14 cellular contexts compared by ENCODE assay signal in genomic region chr6:137657351-137657911, GRCh38.
DNase-seq lines count a peak whose midpoint lies in the region; ATAC-seq and TF ChIP-seq lines count a peak whose summit lies in the region.
"Had no signal": no experiment of that assay in that cellular context is flagged by ENCODE, and none has a peak within 500 bp of the region (broad histone marks: within the 10 kb centered on the region; RNA-seq: fewer than 3 reads in every experiment).

No MANE protein-coding gene starts in this region.

- ATAC-seq in GM18511 (IDR thresholded peaks at IDR 0.05; ENCODE audit: unreplicated experiment), result peak; percentile 77
- ATAC-seq in foreskin keratinocyte, result no peak
- no peak for ATAC-seq in HG03439 (IDR thresholded peaks at IDR 0.05; ENCODE audit: unreplicated experiment)
- no peak for ATAC-seq in heart left ventricle

- no peak for TF ChIP-seq CTCF in Calu3 (IDR thresholded peaks at IDR 0.05; ENCODE audit: unreplicated experiment)
- TF ChIP-seq CTCF in PC-9 (conservative IDR thresholded peaks at IDR 0.05), result no peak
- TF ChIP-seq CTCF in foreskin keratinocyte (conservative IDR thresholded peaks at IDR 0.05), result no peak
- TF ChIP-seq CTCF in heart left ventricle (IDR thresholded peaks at IDR 0.05), result no peak

- no peaks in the 10 kb centered on the region for H3K9me2 ChIP-seq in PC-9 (ENCODE audit: insufficient read depth)

- peaks cover 3% of the 10 kb centered on the region for H3K9me3 Mint-ChIP-seq in Calu3 (ENCODE audit: low read depth, unreplicated experiment)

- DNase-seq in Calu3 (no peak), PC-9 (peak in 1 of 2 experiments; percentile 99), foreskin keratinocyte (peak; percentile 53 to 55), NCI-H2107 treated with DMSO at 0.1 percent for 48 hours (lab: John Stamatoyannopoulos, UW; ENCODE audit: unreplicated experiment) (no peak), iPS-NIHi11 (ENCODE audit: low spot score) (no peak), heart left ventricle (no peak)
- DNase-seq: C1 segment of cervical spinal cord, occipital lobe, T-helper 9 cell had no signal

- H3K27me3 ChIP-seq in PC-9 (ENCODE audit: insufficient read depth, low read depth) (no peaks in the 10 kb centered on the region), foreskin keratinocyte (peaks cover 6% of the 10 kb centered on the region), heart left ventricle (no peaks in the 10 kb centered on the region)
- H3K27me3 ChIP-seq: cardiac muscle cell, suprapubic skin had no signal

- WGBS in heart left ventricle, 4 donors, result 68 to 80% (median 69%) methylated on average over 1 of the region's 1 CpG

- BruUV-seq in Calu3 (replicated peaks; lab: Mats Ljungman, UMichigan) (no TSS peak), PC-9 (replicated peaks; lab: Mats Ljungman, UMichigan) (no TSS peak)

- peaks cover 30% of the 10 kb centered on the region for H3F3A ChIP-seq in PC-9 (ENCODE audit: insufficient read depth, low read depth)

- peak overlapping the region; percentile 51 for H3K4me2 ChIP-seq in PC-9

- H2AFZ ChIP-seq in PC-9, result no peak overlapping the region

- peak overlapping the region; percentile 14 for H3K27ac Mint-ChIP-seq in Calu3 (ENCODE audit: unreplicated experiment)

- H3K4me1 ChIP-seq in PC-9 (replicated peaks; ENCODE audit: insufficient read depth) (peaks cover 43% of the 10 kb centered on the region), foreskin keratinocyte (no peaks in the 10 kb centered on the region), heart left ventricle (no peaks in the 10 kb centered on the region)
- H3K4me1 ChIP-seq: suprapubic skin had no signal

- H3K4me1 Mint-ChIP-seq in Calu3 (ENCODE audit: low read depth, unreplicated experiment), result peaks cover 15% of the 10 kb centered on the region

- intact Hi-C loops in Calu3 (cut with micrococcal nuclease; ENCODE audit: unreplicated experiment), result no loop called here
- intact Hi-C loops in PC-9 (cut with micrococcal nuclease; ENCODE audit: unreplicated experiment), result no loop called here
- intact Hi-C loops in heart left ventricle (cut with DNase I), result no loop called here

- peak overlapping the region; percentile 78 for H3K27ac ChIP-seq in PC-9
- no peak overlapping the region for H3K27ac ChIP-seq in foreskin keratinocyte
- H3K27ac ChIP-seq in heart left ventricle, result no peak overlapping the region
- H3K27ac ChIP-seq: cardiac muscle cell, RWPE1, suprapubic skin had no signal

- H3K4me3 Mint-ChIP-seq in Calu3 (ENCODE audit: low read depth, unreplicated experiment), result no peak overlapping the region

- 0 out of 2 replicates have a peak, but pooled peaks cover 8% of the 10 kb centered on the region for H3K36me3 ChIP-seq in PC-9 (ENCODE audit: low read depth)
- no peaks in the 10 kb centered on the region for H3K36me3 ChIP-seq in heart left ventricle
- H3K36me3 ChIP-seq: cardiac muscle cell, suprapubic skin had no signal

- no peaks in the 10 kb centered on the region for H3K36me3 Mint-ChIP-seq in Calu3 (ENCODE audit: insufficient read depth, unreplicated experiment)

- no peaks in the 10 kb centered on the region for H3K79me2 ChIP-seq in PC-9 (ENCODE audit: low read depth)

- H3K4me3 ChIP-seq in PC-9 (no peak overlapping the region), heart left ventricle (no peak overlapping the region)
- H3K4me3 ChIP-seq: cardiac muscle cell, suprapubic skin had no signal

- peaks cover 25% of the 10 kb centered on the region for H3K9me3 ChIP-seq in PC-9 (ENCODE audit: insufficient read depth, low read depth)
- H3K9me3 ChIP-seq in heart left ventricle, result peaks cover 0 to 39% (median 23%) of the 10 kb centered on the region in 12 donors

- CTCF ChIA-PET in Calu3 (lab: Charles Lee), result no interaction called here
- CTCF ChIA-PET in PC-9 (lab: Charles Lee), result interaction anchor here (0.6 to 1.0 kb wide), 2 partner anchors 8 to 287 kb away, joined by 3 to 4 read pairs; no protein-coding TSS in a partner anchor

- POLR2A ChIA-PET in PC-9 (lab: Charles Lee; ENCODE audit: unreplicated experiment), result interaction anchor here (0.6 to 0.7 kb wide), 3 partner anchors 11 to 1403 kb away, joined by 3 to 5 read pairs (median 3); no protein-coding TSS in a partner anchor

- no peaks in the 10 kb centered on the region for H3K27me3 Mint-ChIP-seq in Calu3 (ENCODE audit: unreplicated experiment)

- no peaks in the 10 kb centered on the region for H4K20me1 ChIP-seq in PC-9 (ENCODE audit: insufficient read depth)

- no peak for TF ChIP-seq POLR2A in heart left ventricle (IDR thresholded peaks at IDR 0.05)

Comparison
In these comparisons a context has a peak if more than half of its experiments do, and no peak if none do; other contexts are left out.
1. DNase-seq: peak in foreskin keratinocyte (2 of 2); none in Calu3 (single experiment), NCI-H2107 treated with DMSO at 0.1 percent for 48 hours (single experiment), iPS-NIHi11 (single experiment) and heart left ventricle (0 of 5).